34 cellular contexts compared by ENCODE assay signal in genomic region chr10:49332333-49332732, GRCh38. TPM values are rescaled to one million over a fixed set of nuclear protein-coding genes. Genes with fewer than 3 reads are reported as not detected.
"Had no signal": no experiment of that assay in that cellular context is flagged by ENCODE, and none has a peak within 500 bp of the region (broad histone marks: within the 10 kb centered on the region; RNA-seq: fewer than 3 reads in every experiment).

No MANE protein-coding gene starts in this region.

- H3K27me3 ChIP-seq: adrenal gland, ascending aorta, cardiac muscle cell had no signal

- ATAC-seq: activated CD8-positive, alpha-beta T cell treated with anti-CD3 and anti-CD28 coated beads for 36 hours; activated naive CD4-positive, alpha-beta T cell treated with anti-CD3 and anti-CD28 coated beads, Interleukin-2, amount 50 U/mL, for 72 hours; activated T-cell treated with anti-CD3 and anti-CD28 coated beads, Interleukin-2, amount 50 U/mL, for 4 hours; activated T-cell treated with anti-CD3 and anti-CD28 coated beads, Interleukin-2, amount 50 U/mL, for 72 hours; activated T-helper 17 cell treated with anti-CD3 and anti-CD28 coated beads, Interleukin-2, amount 50 U/mL, for 72 hours had no signal

- H3K36me3 ChIP-seq: adrenal gland, ascending aorta, cardiac muscle cell had no signal

- H3K9me3 ChIP-seq: adrenal gland, ascending aorta had no signal

- H3K4me3 ChIP-seq: adrenal gland, ascending aorta, cardiac muscle cell had no signal

- DNase-seq: activated B cell treated with CpG ODN at 0.5 μM for 24 hours; activated CD4-positive, alpha-beta memory T cell treated with anti-CD3 and anti-CD28 coated beads for 36 hours; activated CD4-positive, alpha-beta T cell treated with anti-CD3 and anti-CD28 coated beads for 4 hours; activated CD4-positive, alpha-beta T cell treated with anti-CD3 and anti-CD28 coated beads, Interleukin-2, amount 10 ng/mL, durations not matched to agents 24 days and 14 days; activated CD4-positive, alpha-beta T cell treated with anti-CD3 and anti-CD28 coated beads, Interleukin-2, amount 50 U/mL, for 1 hour; activated CD4-positive, alpha-beta T cell treated with anti-CD3 and anti-CD28 coated beads, Interleukin-2, amount 50 U/mL, for 4 hours; activated CD4-positive, CD25-positive, alpha-beta regulatory T cell treated with anti-CD3 and anti-CD28 coated beads, Interleukin-2, amount 50 U/mL, for 72 hours; activated CD8-positive, alpha-beta memory T cell treated with anti-CD3 and anti-CD28 coated beads, Interleukin-2, amount 50 U/mL, for 4 hours; activated CD8-positive, alpha-beta T cell treated with anti-CD3 and anti-CD28 coated beads for 36 hours; activated effector memory CD4-positive, alpha-beta T cell treated with anti-CD3 and anti-CD28 coated beads, Interleukin-2, amount 50 U/mL, for 16 hours; activated gamma-delta T cell treated with Interleukin-2 at 50 U/mL for 16 hours; activated naive CD4-positive, alpha-beta T cell; activated naive CD4-positive, alpha-beta T cell treated with anti-CD3 and anti-CD28 coated beads for 36 hours; activated naive CD4-positive, alpha-beta T cell treated with anti-CD3 and anti-CD28 coated beads, Interleukin-2, amount 50 U/mL, for 16 hours; activated naive CD8-positive, alpha-beta T cell treated with anti-CD3 and anti-CD28 coated beads for 36 hours; activated T-cell treated with anti-CD3 and anti-CD28 coated beads for 4 hours; activated T-cell treated with anti-CD3 and anti-CD28 coated beads, Interleukin-2, amount 50 U/mL, for 1 hour; activated T-cell treated with anti-CD3 and anti-CD28 coated beads, Interleukin-2, amount 50 U/mL, for 4 hours; activated T-cell treated with anti-CD3 and anti-CD28 coated beads, Interleukin-2, amount 50 U/mL, for 72 hours; adrenal gland; amniotic stem cell; caudate nucleus; cerebellar nuclear complex; T-helper 1 cell; T-helper 2 cell; T-helper 9 cell had no signal

- H3K4me1 ChIP-seq: adrenal gland, ascending aorta had no signal

- H3K27ac ChIP-seq: adrenal gland, ascending aorta, cardiac muscle cell, VCaP had no signal

RNA-seq across cellular contexts. Expression of gene C10orf71, which starts 33.4 kb away (rescaled TPM):
- total RNA-seq: activated B cell treated with CpG ODN at 0.5 μM for 24 hours; activated CD4-positive, alpha-beta memory T cell treated with anti-CD3 and anti-CD28 coated beads for 36 hours; activated CD4-positive, alpha-beta T cell treated with anti-CD3 and anti-CD28 coated beads, Interleukin-2, amount 10 ng/mL, durations not matched to agents 24 days and 14 days; activated CD8-positive, alpha-beta memory T cell treated with anti-CD3 and anti-CD28 coated beads for 36 hours; activated CD8-positive, alpha-beta T cell treated with anti-CD3 and anti-CD28 coated beads for 36 hours; activated naive CD4-positive, alpha-beta T cell treated with anti-CD3 and anti-CD28 coated beads for 36 hours; activated naive CD4-positive, alpha-beta T cell treated with anti-CD3 and anti-CD28 coated beads, Interleukin-2, amount 50 U/mL, for 72 hours; activated naive CD8-positive, alpha-beta T cell treated with anti-CD3 and anti-CD28 coated beads for 36 hours; activated T-cell treated with anti-CD3 and anti-CD28 coated beads, Interleukin-2, amount 50 U/mL, for 4 hours; activated T-cell treated with anti-CD3 and anti-CD28 coated beads, Interleukin-2, amount 50 U/mL, for 72 hours; activated T-helper 1 cell treated with anti-CD3 and anti-CD28 coated beads, Interleukin-12 subunit alpha, Interleukin-12 subunit beta, Interleukin-2, Interleukin-4 antibody, amounts not matched to agents 30 ng/mL and 10 ng/mL and 1 ng/mL, durations not matched to agents 14 hours and 24 hours and 36 hours; activated T-helper 17 cell treated with anti-CD3 and anti-CD28 coated beads, Interleukin-2, amount 50 U/mL, for 72 hours; ascending aorta; bronchial epithelial cell had no signal
